13 cellular contexts compared by ENCODE assay signal in the genomic region with DNA sequence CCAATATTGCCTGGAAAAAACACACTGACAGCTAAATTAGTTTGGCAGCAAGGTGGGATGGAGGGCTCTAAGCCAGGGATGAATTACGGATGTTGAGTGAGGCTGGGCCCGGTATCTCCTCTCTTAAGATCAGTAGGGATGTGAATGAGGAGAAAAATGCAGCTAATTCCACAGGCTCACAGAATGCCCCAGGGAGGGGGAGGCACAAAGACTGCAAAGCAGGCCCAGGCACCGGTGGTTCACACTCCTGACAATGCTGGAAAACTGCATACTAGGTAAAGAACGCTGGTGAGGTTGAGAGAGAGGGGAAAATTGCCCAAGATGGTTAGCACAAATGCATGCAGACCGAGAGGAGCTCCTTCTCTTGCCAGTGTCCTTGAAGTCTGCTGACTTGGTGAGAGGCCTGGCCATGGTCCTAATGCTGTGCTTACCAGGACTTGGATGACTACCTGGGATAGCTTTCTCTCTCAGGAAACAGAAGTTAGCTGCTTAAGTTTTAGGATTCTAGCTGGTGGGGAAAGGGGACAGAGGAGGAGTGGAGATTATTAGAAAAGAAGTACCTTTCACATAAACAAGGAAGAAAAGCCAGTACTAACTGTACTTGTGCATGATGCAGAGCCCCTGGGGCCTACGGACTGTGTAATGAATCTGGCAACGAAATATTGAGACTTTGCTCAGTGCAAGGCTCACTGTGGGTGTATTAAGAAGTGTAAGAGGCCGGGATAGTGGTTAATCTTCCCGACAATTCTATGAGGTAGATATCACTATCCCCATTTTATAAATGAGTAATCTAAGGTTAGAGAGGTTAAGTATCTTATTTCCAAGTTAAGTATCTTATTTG.
"Had no signal": no experiment of that assay in that cellular context is flagged by ENCODE, and none has a peak within 500 bp of the region (broad histone marks: within the 10 kb centered on the region; RNA-seq: fewer than 3 reads in every experiment).

No MANE protein-coding gene starts in this region.

- H3K9me3 ChIP-seq: gastrocnemius medialis, lower lobe of right lung, stomach had no signal

- H3K4me1 ChIP-seq: gastrocnemius medialis, lower lobe of right lung, parathyroid adenoma had no signal

- H3K4me3 ChIP-seq: gastrocnemius medialis, lower lobe of right lung, stomach had no signal

- H3K27me3 ChIP-seq: gastrocnemius medialis, stomach had no signal

- H2AFZ ChIP-seq: parathyroid adenoma had no signal

- H3K36me3 ChIP-seq: gastrocnemius medialis, lower lobe of right lung, stomach had no signal

- H3K27ac ChIP-seq: gastrocnemius medialis, lower lobe of right lung, parathyroid adenoma, stomach had no signal

- DNase-seq: activated CD4-positive, alpha-beta memory T cell treated with anti-CD3 and anti-CD28 coated beads, Interleukin-2, amount 10 ng/mL, durations not matched to agents 7 days and 5 days; activated CD4-positive, alpha-beta T cell treated with anti-CD3 and anti-CD28 coated beads for 4 hours; activated T-cell treated with anti-CD3 and anti-CD28 coated beads, Interleukin-2, amount 50 U/mL, for 24 hours; dermis blood vessel endothelial cell; endodermal cell; gastrocnemius medialis; kidney glomerular epithelial cell; lower lobe of right lung; stimulated activated CD4-positive, alpha-beta T cell treated with anti-CD3 and anti-CD28 coated beads, Interleukin-12 subunit alpha, Interleukin-12 subunit beta, amount 100 ng/mL, for 4 hours; stimulated activated CD4-positive, alpha-beta T cell treated with anti-CD3 and anti-CD28 coated beads, Interleukin-2, amount 100 ng/mL, for 24 hours; stomach; T-helper 17 cell had no signal

- H3K9ac ChIP-seq: parathyroid adenoma had no signal
